ENCODE assay signal across 10 cellular contexts in genomic region chr5:143887302-143887638, GRCh38.
DNase-seq lines count a peak whose midpoint lies in the region; ATAC-seq and TF ChIP-seq lines count a peak whose summit lies in the region.
"Had no signal": no experiment of that assay in that cellular context is flagged by ENCODE, and none has a peak within 500 bp of the region (broad histone marks: within the 10 kb centered on the region; RNA-seq: fewer than 3 reads in every experiment).

No MANE protein-coding gene starts in this region.

- POLR2A ChIA-PET in activated CD4-positive, alpha-beta memory T cell treated with anti-CD3 and anti-CD28 coated beads, Interleukin-2, amount 10 ng/mL, durations not matched to agents 7 days and 5 days (lab: Charles Lee): no interaction called here

- H3K36me3 Mint-ChIP-seq in activated CD4-positive, alpha-beta memory T cell treated with anti-CD3 and anti-CD28 coated beads, Interleukin-2, amount 10 ng/mL, durations not matched to agents 7 days and 5 days (ENCODE audit: low read depth): no peaks in the 10 kb centered on the region

- DNase-seq in NCI-H146 (lab: John Stamatoyannopoulos, UW): peak; percentile 24
- no peak for DNase-seq in NCI-H146 treated with DMSO at 0.1 percent for 48 hours (lab: John Stamatoyannopoulos, UW; ENCODE audit: unreplicated experiment)
- peak; percentile 18 for DNase-seq in RPMI8226
- peak; percentile 46 to 62 for DNase-seq in cardiac muscle cell (ENCODE audit: low read depth in 1 of 2, low spot score in 1 of 2)
- peak; percentile 7 for DNase-seq in thoracic aorta (ENCODE audit: low spot score)
- DNase-seq in activated CD4-positive, alpha-beta memory T cell treated with anti-CD3 and anti-CD28 coated beads, Interleukin-2, amount 10 ng/mL, durations not matched to agents 7 days and 5 days: no peak
- DNase-seq: gastrocnemius medialis; stimulated activated CD4-positive, alpha-beta T cell treated with anti-CD3 and anti-CD28 coated beads, Interleukin-12 subunit alpha, Interleukin-12 subunit beta, amount 100 ng/mL, for 4 hours had no signal

- H3K9me3 Mint-ChIP-seq in activated CD4-positive, alpha-beta memory T cell treated with anti-CD3 and anti-CD28 coated beads, Interleukin-2, amount 10 ng/mL, durations not matched to agents 7 days and 5 days: no peaks in the 10 kb centered on the region

- H3K27me3 Mint-ChIP-seq in activated CD4-positive, alpha-beta memory T cell treated with anti-CD3 and anti-CD28 coated beads, Interleukin-2, amount 10 ng/mL, durations not matched to agents 7 days and 5 days: peaks cover 6% of the 10 kb centered on the region

- H3K4me1 ChIP-seq in cardiac muscle cell (ENCODE audit: low read depth): no peaks in the 10 kb centered on the region
- H3K4me1 ChIP-seq in thoracic aorta (ENCODE audit: control insufficient read depth in 1 of 2, low read depth in 2 of 2): peaks cover 19 to 29% of the 10 kb centered on the region in 2 donors

- CTCF ChIA-PET in activated CD4-positive, alpha-beta memory T cell treated with anti-CD3 and anti-CD28 coated beads, Interleukin-2, amount 10 ng/mL, durations not matched to agents 7 days and 5 days (lab: Charles Lee): no interaction called here

- H3K4me3 Mint-ChIP-seq in activated CD4-positive, alpha-beta memory T cell treated with anti-CD3 and anti-CD28 coated beads, Interleukin-2, amount 10 ng/mL, durations not matched to agents 7 days and 5 days: no peak overlapping the region

- no peaks in the 10 kb centered on the region for H3K4me1 Mint-ChIP-seq in activated CD4-positive, alpha-beta memory T cell treated with anti-CD3 and anti-CD28 coated beads, Interleukin-2, amount 10 ng/mL, durations not matched to agents 7 days and 5 days

- H3K27me3 ChIP-seq in cardiac muscle cell (no peaks in the 10 kb centered on the region), thoracic aorta (replicated peaks; ENCODE audit: insufficient read depth) (no peaks in the 10 kb centered on the region)
- H3K27me3 ChIP-seq: gastrocnemius medialis had no signal

- TF ChIP-seq CTCF in cardiac muscle cell (IDR thresholded peaks at IDR 0.05; ENCODE audit: low read depth, low read length) (no peak), thoracic aorta (IDR thresholded peaks at IDR 0.05) (no peak)

- H3K27ac ChIP-seq in cardiac muscle cell (no peak overlapping the region), thoracic aorta (no peak overlapping the region)

- H3K27ac Mint-ChIP-seq in activated CD4-positive, alpha-beta memory T cell treated with anti-CD3 and anti-CD28 coated beads, Interleukin-2, amount 10 ng/mL, durations not matched to agents 7 days and 5 days: no peak overlapping the region

- no peak for ATAC-seq in thoracic aorta (ENCODE audit: insufficient number of reproducible peaks, low FRiP score, low read depth)
- no peak for ATAC-seq in HG02642 (IDR thresholded peaks at IDR 0.05; ENCODE audit: poor library complexity, unreplicated experiment)
- ATAC-seq in HG03565 (IDR thresholded peaks at IDR 0.05; ENCODE audit: unreplicated experiment): no peak

- H3K9me3 ChIP-seq in cardiac muscle cell (ENCODE audit: low read depth): no peaks in the 10 kb centered on the region
- H3K9me3 ChIP-seq in thoracic aorta: no peaks in the 10 kb centered on the region
- H3K9me3 ChIP-seq: gastrocnemius medialis had no signal

- H3K4me3 ChIP-seq in cardiac muscle cell: no peak overlapping the region
- H3K4me3 ChIP-seq in thoracic aorta: peak overlapping the region; percentile 50
- H3K4me3 ChIP-seq: gastrocnemius medialis had no signal

- no peaks in the 10 kb centered on the region for H3K36me3 ChIP-seq in cardiac muscle cell
- no peaks in the 10 kb centered on the region for H3K36me3 ChIP-seq in thoracic aorta
- H3K36me3 ChIP-seq: gastrocnemius medialis had no signal

Comparison
In these comparisons a context has a peak if more than half of its experiments do, and no peak if none do; other contexts are left out.
1. DNase-seq: peak in NCI-H146 (single experiment), RPMI8226 (single experiment), cardiac muscle cell (2 of 2) and thoracic aorta (single experiment); none in NCI-H146 treated with DMSO at 0.1 percent for 48 hours (single experiment) and activated CD4-positive, alpha-beta memory T cell treated with anti-CD3 and anti-CD28 coated beads, Interleukin-2, amount 10 ng/mL, durations not matched to agents 7 days and 5 days (single experiment).